ENCODE assay signal across 30 cellular contexts in genomic region chr3:61154788-61155187, GRCh38.
"Had no signal": no experiment of that assay in that cellular context is flagged by ENCODE, and none has a peak within 500 bp of the region (broad histone marks: within the 10 kb centered on the region; RNA-seq: fewer than 3 reads in every experiment).

No MANE protein-coding gene starts in this region.

- ATAC-seq: effector memory CD8-positive, alpha-beta T cell; left lung; mucosa of descending colon; natural killer cell treated with Interleukin-12 subunit alpha and Interleukin-12 subunit beta and Interleukin-15 and Interleukin-18, amount 100 ng/mL, for 72 hours; psoas muscle; stimulated activated naive CD8-positive, alpha-beta T cell treated with anti-CD3 and anti-CD28 coated beads, Interleukin-15, Interleukin-2, amounts not matched to agents 100 U/mL and 50 U/mL, for 24 hours had no signal

- H3K27me3 Mint-ChIP-seq: activated CD4-positive, alpha-beta memory T cell treated with anti-CD3 and anti-CD28 coated beads for 36 hours; activated CD4-positive, alpha-beta T cell treated with anti-CD3 and anti-CD28 coated beads, Interleukin-2, amount 10 ng/mL, durations not matched to agents 24 days and 14 days; activated naive CD4-positive, alpha-beta T cell treated with anti-CD3 and anti-CD28 coated beads, Interleukin-2, amount 10 ng/mL, durations not matched to agents 7 days and 5 days; activated naive CD8-positive, alpha-beta T cell treated with anti-CD3 and anti-CD28 coated beads, Interleukin-2, amount 10 ng/mL, durations not matched to agents 7 days and 5 days; effector memory CD8-positive, alpha-beta T cell; natural killer cell treated with Interleukin-12 subunit alpha and Interleukin-12 subunit beta and Interleukin-15 and Interleukin-18, amount 100 ng/mL, for 72 hours had no signal

- DNase-seq: activated CD4-positive, alpha-beta memory T cell treated with anti-CD3 and anti-CD28 coated beads for 36 hours; activated CD4-positive, alpha-beta T cell treated with anti-CD3 and anti-CD28 coated beads, Interleukin-2, amount 10 ng/mL, durations not matched to agents 24 days and 14 days; activated CD4-positive, CD25-positive, alpha-beta regulatory T cell treated with anti-CD3 and anti-CD28 coated beads, Interleukin-2, amount 50 U/mL, for 72 hours; activated CD8-positive, alpha-beta memory T cell treated with anti-CD3 and anti-CD28 coated beads, Interleukin-2, amount 50 U/mL, for 4 hours; activated effector memory CD4-positive, alpha-beta T cell treated with anti-CD3 and anti-CD28 coated beads, Interleukin-2, amount 50 U/mL, for 16 hours; activated naive CD4-positive, alpha-beta T cell treated with anti-CD3 and anti-CD28 coated beads, Interleukin-2, amount 10 ng/mL, durations not matched to agents 7 days and 5 days; activated naive CD8-positive, alpha-beta T cell treated with anti-CD3 and anti-CD28 coated beads, Interleukin-2, amount 10 ng/mL, durations not matched to agents 7 days and 5 days; activated T-cell treated with anti-CD3 and anti-CD28 coated beads, Interleukin-2, amount 50 U/mL, for 1 hour; brain microvascular endothelial cell; dorsolateral prefrontal cortex; effector memory CD8-positive, alpha-beta T cell; hippocampal formation; kidney; left lung; mucosa of descending colon; pancreas; psoas muscle; spleen; stimulated activated naive CD8-positive, alpha-beta T cell treated with anti-CD3 and anti-CD28 coated beads, Interleukin-15, Interleukin-2, amounts not matched to agents 100 U/mL and 50 U/mL, for 24 hours; T-helper 1 cell; trophoblast cell; uterus; WERI-Rb-1 had no signal

- H3K4me3 Mint-ChIP-seq: activated CD4-positive, alpha-beta memory T cell treated with anti-CD3 and anti-CD28 coated beads for 36 hours; activated CD4-positive, alpha-beta T cell treated with anti-CD3 and anti-CD28 coated beads, Interleukin-2, amount 10 ng/mL, durations not matched to agents 24 days and 14 days; activated naive CD4-positive, alpha-beta T cell treated with anti-CD3 and anti-CD28 coated beads, Interleukin-2, amount 10 ng/mL, durations not matched to agents 7 days and 5 days; activated naive CD8-positive, alpha-beta T cell treated with anti-CD3 and anti-CD28 coated beads, Interleukin-2, amount 10 ng/mL, durations not matched to agents 7 days and 5 days; activated T-helper 1 cell treated with anti-CD3 and anti-CD28 coated beads, Interleukin-12 subunit alpha, Interleukin-12 subunit beta, Interleukin-2, Interleukin-4 antibody, amounts not matched to agents 30 ng/mL and 10 ng/mL and 1 ng/mL, durations not matched to agents 14 hours and 24 hours and 36 hours; effector memory CD8-positive, alpha-beta T cell; natural killer cell treated with Interleukin-12 subunit alpha and Interleukin-12 subunit beta and Interleukin-15 and Interleukin-18, amount 100 ng/mL, for 72 hours; T-helper 2 cell treated with Interferon-gamma antibody and Interleukin-4, amounts not matched to agents 5 μg/mL and 100 μg/mL, for 36 hours had no signal

- H3K9me3 ChIP-seq: ascending aorta, left lung, mucosa of descending colon, pancreas, psoas muscle, right atrium auricular region, spleen, thoracic aorta, uterus had no signal

- H3K27ac ChIP-seq: ascending aorta, brain microvascular endothelial cell, coronary artery, dorsolateral prefrontal cortex, left lung, psoas muscle, spleen, thoracic aorta, uterus, WERI-Rb-1 had no signal

- H3K4me1 ChIP-seq: ascending aorta, left lung, psoas muscle, spleen, uterus had no signal

- H3K36me3 Mint-ChIP-seq: activated CD4-positive, alpha-beta memory T cell treated with anti-CD3 and anti-CD28 coated beads for 36 hours; activated naive CD4-positive, alpha-beta T cell treated with anti-CD3 and anti-CD28 coated beads, Interleukin-2, amount 10 ng/mL, durations not matched to agents 7 days and 5 days; activated naive CD8-positive, alpha-beta T cell treated with anti-CD3 and anti-CD28 coated beads, Interleukin-2, amount 10 ng/mL, durations not matched to agents 7 days and 5 days; natural killer cell treated with Interleukin-12 subunit alpha and Interleukin-12 subunit beta and Interleukin-15 and Interleukin-18, amount 100 ng/mL, for 72 hours had no signal

- H3K4me3 ChIP-seq: ascending aorta, coronary artery, dorsolateral prefrontal cortex, left lung, mucosa of descending colon, pancreas, psoas muscle, right atrium auricular region, spleen, thoracic aorta, uterus had no signal

- H3K9me3 Mint-ChIP-seq: activated CD4-positive, alpha-beta memory T cell treated with anti-CD3 and anti-CD28 coated beads for 36 hours; activated T-helper 1 cell treated with anti-CD3 and anti-CD28 coated beads, Interleukin-12 subunit alpha, Interleukin-12 subunit beta, Interleukin-2, Interleukin-4 antibody, amounts not matched to agents 30 ng/mL and 10 ng/mL and 1 ng/mL, durations not matched to agents 14 hours and 24 hours and 36 hours; natural killer cell treated with Interleukin-12 subunit alpha and Interleukin-12 subunit beta and Interleukin-15 and Interleukin-18, amount 100 ng/mL, for 72 hours had no signal

- H3K27me3 ChIP-seq: ascending aorta, brain microvascular endothelial cell, dorsolateral prefrontal cortex, left lung, pancreas, right atrium auricular region, spleen, uterus had no signal

- H3K4me1 Mint-ChIP-seq: activated CD4-positive, alpha-beta T cell treated with anti-CD3 and anti-CD28 coated beads, Interleukin-2, amount 10 ng/mL, durations not matched to agents 24 days and 14 days; activated naive CD4-positive, alpha-beta T cell treated with anti-CD3 and anti-CD28 coated beads, Interleukin-2, amount 10 ng/mL, durations not matched to agents 7 days and 5 days; activated naive CD8-positive, alpha-beta T cell treated with anti-CD3 and anti-CD28 coated beads, Interleukin-2, amount 10 ng/mL, durations not matched to agents 7 days and 5 days had no signal

- H3K27ac Mint-ChIP-seq: activated CD4-positive, alpha-beta memory T cell treated with anti-CD3 and anti-CD28 coated beads for 36 hours; activated CD4-positive, alpha-beta T cell treated with anti-CD3 and anti-CD28 coated beads, Interleukin-2, amount 10 ng/mL, durations not matched to agents 24 days and 14 days; activated naive CD4-positive, alpha-beta T cell treated with anti-CD3 and anti-CD28 coated beads, Interleukin-2, amount 10 ng/mL, durations not matched to agents 7 days and 5 days; activated naive CD8-positive, alpha-beta T cell treated with anti-CD3 and anti-CD28 coated beads, Interleukin-2, amount 10 ng/mL, durations not matched to agents 7 days and 5 days; activated T-helper 1 cell treated with anti-CD3 and anti-CD28 coated beads, Interleukin-12 subunit alpha, Interleukin-12 subunit beta, Interleukin-2, Interleukin-4 antibody, amounts not matched to agents 30 ng/mL and 10 ng/mL and 1 ng/mL, durations not matched to agents 14 hours and 24 hours and 36 hours; effector memory CD8-positive, alpha-beta T cell; natural killer cell treated with Interleukin-12 subunit alpha and Interleukin-12 subunit beta and Interleukin-15 and Interleukin-18, amount 100 ng/mL, for 72 hours; T-helper 2 cell treated with Interferon-gamma antibody and Interleukin-4, amounts not matched to agents 5 μg/mL and 100 μg/mL, for 36 hours had no signal

- H3K36me3 ChIP-seq: ascending aorta, brain microvascular endothelial cell, left lung, pancreas, right atrium auricular region, spleen, thoracic aorta, uterus, WERI-Rb-1 had no signal
